2 cellular contexts compared by ENCODE assay signal in genomic region chr6:8707369-8707768, GRCh38.
TF ChIP-seq lines count a peak whose summit lies in the region.

No MANE protein-coding gene starts in this region.

TF ChIP-seq in liver, 16 proteins besides CTCF, POLR2A, EP300 and RAD21 (continued from another document):
- no peak for TF ChIP-seq REST (IDR thresholded peaks at IDR 0.05)
- TF ChIP-seq SP1 (IDR thresholded peaks at IDR 0.05) = no peak
- no peak for TF ChIP-seq FOXA1 (IDR thresholded peaks at IDR 0.05)
- TF ChIP-seq NR2F2 (IDR thresholded peaks at IDR 0.05) = no peak
- no peak for TF ChIP-seq YY1 (IDR thresholded peaks at IDR 0.05)
- no peak for TF ChIP-seq RXRA (IDR thresholded peaks at IDR 0.05)

TF ChIP-seq in HepG2, 621 proteins besides CTCF, POLR2A, EP300 and RAD21 (continued from another document):
- no peak for TF ChIP-seq ZBTB4 (CRISPR knock-in tag; IDR thresholded peaks at IDR 0.05; ENCODE audit: borderline replicate concordance)
